In genomic region chr19:656751-657559, GRCh38 we compare ENCODE assay signal across 2 cellular contexts.
TF ChIP-seq lines count a peak whose summit lies in the region.

No MANE protein-coding gene starts in this region.

TF ChIP-seq in HEK293, 187 proteins besides CTCF, POLR2A, EP300 and RAD21:
- TF ChIP-seq ZNF530 (tag by site-specific recombination; IDR thresholded peaks at IDR 0.05; ENCODE audit: low read depth) (no peak), GFI1B (tag by site-specific recombination; IDR thresholded peaks at IDR 0.05) (no peak), ZNF560 (tag by site-specific recombination; IDR thresholded peaks at IDR 0.05; ENCODE audit: borderline replicate concordance) (no peak), GLIS1 (tag by site-specific recombination; IDR thresholded peaks at IDR 0.05) (0 out of 2 replicates have a peak, but pooled peaks have one; percentile 7), ZNF239 (tag by site-specific recombination; IDR thresholded peaks at IDR 0.05) (no peak), ZFHX2 (tag by site-specific recombination; conservative IDR thresholded peaks at IDR 0.05) (no peak), ZNF394 (tag by site-specific recombination; IDR thresholded peaks at IDR 0.05; ENCODE audit: borderline replicate concordance) (no peak), ZNF354C (tag by site-specific recombination; IDR thresholded peaks at IDR 0.05; ENCODE audit: borderline replicate concordance, low read depth) (no peak), ZNF157 (tag by site-specific recombination; IDR thresholded peaks at IDR 0.05) (no peak), ZNF341 (tag by site-specific recombination; IDR thresholded peaks at IDR 0.05; ENCODE audit: low read depth) (no peak), SETDB1 (IDR thresholded peaks at IDR 0.05; ENCODE audit: insufficient read length, low read length) (no peak), ZBTB7A (tag by site-specific recombination; IDR thresholded peaks at IDR 0.05; ENCODE audit: low read depth) (no peak), ZNF600 (tag by site-specific recombination; IDR thresholded peaks at IDR 0.05) (no peak), ZNF175 (tag by site-specific recombination; IDR thresholded peaks at IDR 0.05) (no peak), ZNF174 (tag by site-specific recombination; IDR thresholded peaks at IDR 0.05) (no peak), ZSCAN30 (tag by site-specific recombination; IDR thresholded peaks at IDR 0.05) (no peak), ZIC2 (tag by site-specific recombination; IDR thresholded peaks at IDR 0.05) (peak; percentile 48)

TF ChIP-seq in GM12878, 131 proteins besides CTCF, POLR2A, EP300 and RAD21:
- TF ChIP-seq NFXL1 (IDR thresholded peaks at IDR 0.05; ENCODE audit: borderline replicate concordance) (no peak), SUPT20H (IDR thresholded peaks at IDR 0.05; ENCODE audit: borderline replicate concordance, control insufficient read depth, low read depth, low read length) (no peak), GATAD2B (conservative IDR thresholded peaks at IDR 0.05; ENCODE audit: low read depth) (no peak)
